13 cellular contexts compared by ENCODE assay signal in the genomic region with DNA sequence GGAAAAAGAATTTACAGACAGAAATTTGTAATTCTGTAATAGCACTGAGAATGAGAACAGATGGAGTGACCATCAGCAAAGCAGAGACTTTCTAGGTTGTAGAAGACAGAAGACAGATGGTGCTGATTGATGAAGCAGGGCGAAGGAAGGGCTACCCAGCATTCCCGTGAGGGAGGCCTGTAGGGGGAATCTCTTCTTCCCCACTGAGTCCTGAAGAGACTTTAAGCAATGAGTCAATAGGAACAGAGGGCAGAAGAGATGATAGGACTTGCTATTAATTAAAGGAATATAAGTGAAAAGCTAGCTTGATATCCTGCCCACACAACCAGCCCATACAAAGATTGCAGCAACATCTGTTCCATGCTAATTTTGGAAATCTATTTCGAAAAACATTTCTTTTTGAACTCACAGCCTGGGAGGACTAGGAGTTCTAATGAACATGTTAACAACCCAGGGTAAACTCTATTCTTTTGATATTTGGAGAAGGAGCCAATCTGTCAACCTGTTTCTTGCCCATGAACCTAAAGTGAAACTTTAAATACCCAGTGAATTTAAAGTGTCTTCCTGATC. TPM values are rescaled to one million over a fixed set of nuclear protein-coding genes. Genes with fewer than 3 reads are reported as not detected.
DNase-seq lines count a peak whose midpoint lies in the region; ATAC-seq and TF ChIP-seq lines count a peak whose summit lies in the region.
"Had no signal": no experiment of that assay in that cellular context is flagged by ENCODE, and none has a peak within 500 bp of the region (broad histone marks: within the 10 kb centered on the region; RNA-seq: fewer than 3 reads in every experiment).

No MANE protein-coding gene starts in this region.

- H4K20me1 ChIP-seq in PC-9 (ENCODE audit: insufficient read depth), result peaks cover 7% of the 10 kb centered on the region; the same call in 1 of the 2 replicates

- H3F3A ChIP-seq in PC-9 (ENCODE audit: insufficient read depth, low read depth), result no peaks in the 10 kb centered on the region

- intact Hi-C loops in left cardiac atrium (cut with DNase I) (no loop called here), left ventricle myocardium superior (cut with micrococcal nuclease) (no loop called here), PC-9 (cut with micrococcal nuclease; ENCODE audit: unreplicated experiment) (no loop called here)

- POLR2A ChIA-PET in PC-9 (lab: Charles Lee; ENCODE audit: unreplicated experiment), result no interaction called here

- no peak overlapping the region for H3K4me2 ChIP-seq in PC-9

- no TSS peak for BruUV-seq in PC-9 (replicated peaks; lab: Mats Ljungman, UMichigan)

- no peak overlapping the region for H2AFZ ChIP-seq in PC-9

- CTCF ChIA-PET in PC-9 (lab: Charles Lee), result no interaction called here

- no peaks in the 10 kb centered on the region for H3K9me2 ChIP-seq in PC-9 (ENCODE audit: insufficient read depth)

- H3K36me3 ChIP-seq in cardiac muscle cell, result no peaks in the 10 kb centered on the region
- 0 out of 2 replicates have a peak, but pooled peaks cover 3% of the 10 kb centered on the region for H3K36me3 ChIP-seq in SK-N-MC (ENCODE audit: insufficient read depth, low read length)
- no peaks in the 10 kb centered on the region for H3K36me3 ChIP-seq in PC-9 (ENCODE audit: low read depth)
- H3K36me3 ChIP-seq: heart right ventricle had no signal

- H3K9me3 ChIP-seq in cardiac muscle cell (ENCODE audit: low read depth) (no peaks in the 10 kb centered on the region), SK-N-MC (ENCODE audit: low read depth, low read length) (no peaks in the 10 kb centered on the region), PC-9 (ENCODE audit: insufficient read depth, low read depth) (peaks cover 3% of the 10 kb centered on the region; the same call in 1 of the 2 replicates)

- H3K9ac ChIP-seq in SK-N-MC (ENCODE audit: insufficient read length), result no peak overlapping the region

- ATAC-seq in left cardiac atrium (no peak), left ventricle myocardium superior (peak; percentile 54), HG03469 (IDR thresholded peaks at IDR 0.05; ENCODE audit: unreplicated experiment) (no peak)
- ATAC-seq: left lobe of liver had no signal

- peaks cover 9% of the 10 kb centered on the region for H3K4me1 ChIP-seq in cardiac muscle cell (ENCODE audit: low read depth)
- no peaks in the 10 kb centered on the region for H3K4me1 ChIP-seq in PC-9 (replicated peaks; ENCODE audit: insufficient read depth)

- TF ChIP-seq CTCF in cardiac muscle cell (IDR thresholded peaks at IDR 0.05; ENCODE audit: low read depth, low read length) (no peak), PC-9 (conservative IDR thresholded peaks at IDR 0.05) (no peak)

- H3K27ac ChIP-seq in cardiac muscle cell (no peak overlapping the region), SK-N-MC (peak overlapping the region; percentile 44; the same call in 1 of the 2 replicates), PC-9 (no peak overlapping the region)

- H3K4me3 ChIP-seq in cardiac muscle cell (no peak overlapping the region), SK-N-MC (no peak overlapping the region), PC-9 (no peak overlapping the region)
- H3K4me3 ChIP-seq: heart right ventricle had no signal

- peaks cover 4% of the 10 kb centered on the region; the same call in 1 of the 2 replicates for H3K79me2 ChIP-seq in PC-9 (ENCODE audit: low read depth)

- H3K27me3 ChIP-seq in cardiac muscle cell (no peaks in the 10 kb centered on the region), PC-9 (ENCODE audit: insufficient read depth, low read depth) (no peaks in the 10 kb centered on the region)
- H3K27me3 ChIP-seq: heart right ventricle had no signal

- DNase-seq in cardiac muscle cell (ENCODE audit: low read depth in 1 of 2, low spot score in 1 of 2) (peak; percentile 4 to 37), left cardiac atrium (no peak), SK-N-MC (ENCODE audit: low read depth, low spot score) (no peak), left ventricle myocardium superior (no peak), superior temporal gyrus (ENCODE audit: extremely low spot score) (peak; percentile 47), PC-9 (no peak), SHP77 treated with DMSO at 0.1 percent for 48 hours (lab: John Stamatoyannopoulos, UW) (no peak)
- DNase-seq: activated CD4-positive, alpha-beta T cell treated with anti-CD3 and anti-CD28 coated beads for 4 hours; activated T-cell treated with anti-CD3 and anti-CD28 coated beads, Interleukin-2, amount 50 U/mL, for 1 hour; heart right ventricle; occipital lobe had no signal

RNA-seq across cellular contexts. Expression of a gene that starts 44.1 kb away (rescaled TPM):
- 7.3 and 9.1 TPM in 2 replicates for total RNA-seq in cardiac muscle cell
- 41.6 and 44.4 TPM in 2 replicates for polyA plus RNA-seq in cardiac muscle cell
- total RNA-seq in left cardiac atrium, result 10 to 100 TPM; 21.6 to 22.6 TPM
- 38.0 TPM for total RNA-seq in left ventricle myocardium superior
- 34.3 and 36.8 TPM in 2 replicates for total RNA-seq in PC-9 (2021)

Comparison
In these comparisons a context has a peak if more than half of its experiments do, and no peak if none do; other contexts are left out.
1. DNase-seq: peak in cardiac muscle cell (2 of 2) and superior temporal gyrus (single experiment); none in left cardiac atrium (single experiment), SK-N-MC (single experiment), left ventricle myocardium superior (single experiment), PC-9 (0 of 2) and SHP77 treated with DMSO at 0.1 percent for 48 hours (single experiment).